In genomic region chr3:140186421-140186920, GRCh38 we compare ENCODE assay signal across 9 cellular contexts.
DNase-seq lines count a peak whose midpoint lies in the region; ATAC-seq and TF ChIP-seq lines count a peak whose summit lies in the region.
"Had no signal": no experiment of that assay in that cellular context is flagged by ENCODE, and none has a peak within 500 bp of the region (broad histone marks: within the 10 kb centered on the region; RNA-seq: fewer than 3 reads in every experiment).

No MANE protein-coding gene starts in this region.

- H3K27ac ChIP-seq in left lung: no peak overlapping the region
- no peak overlapping the region for H3K27ac ChIP-seq in Peyer's patch

- H3K9me3 ChIP-seq in left lung: no peaks in the 10 kb centered on the region
- no peaks in the 10 kb centered on the region for H3K9me3 ChIP-seq in Peyer's patch

- TF ChIP-seq POLR2A in Peyer's patch (IDR thresholded peaks at IDR 0.05): no peak

- peak; percentile 19 for DNase-seq in AG20443 (ENCODE audit: low spot score)
- peak; percentile 95 for DNase-seq in NCI-H2081 treated with DMSO at 0.1 percent for 48 hours (lab: John Stamatoyannopoulos, UW)
- DNase-seq in cardiac fibroblast (ENCODE audit: low read depth in 2 of 2): peak; percentile 30 to 66
- no peak for DNase-seq in left lung
- DNase-seq in Kasumi-1 (lab: John Stamatoyannopoulos, UW): no peak
- DNase-seq in Peyer's patch: no peak
- DNase-seq in GM03348 (ENCODE audit: low spot score): no peak
- no peak for DNase-seq in HK-2 (ENCODE audit: unreplicated experiment)
- DNase-seq: activated naive CD4-positive, alpha-beta T cell treated with Interleukin-2 at 50 U/mL for 16 hours had no signal

- no peaks in the 10 kb centered on the region for H3K4me1 ChIP-seq in left lung
- peaks cover 0 to 9% (median 0%) of the 10 kb centered on the region in 4 donors for H3K4me1 ChIP-seq in Peyer's patch

- peak; percentile 26 for ATAC-seq in left lung

- TF ChIP-seq CTCF in cardiac fibroblast (IDR thresholded peaks at IDR 0.05; ENCODE audit: low read depth, low read length) (no peak), left lung (IDR thresholded peaks at IDR 0.05) (no peak), Peyer's patch (IDR thresholded peaks at IDR 0.05) (no peak)

- no peak overlapping the region for H3K4me3 ChIP-seq in cardiac fibroblast (replicated peaks in 1 of 2; ENCODE audit: low read depth in 2 of 2, low read length in 2 of 2)
- no peak overlapping the region for H3K4me3 ChIP-seq in left lung
- H3K4me3 ChIP-seq in Peyer's patch: no peak overlapping the region

- intact Hi-C loops in left lung (cut with DNase I): no loop called here

- H3K27me3 ChIP-seq in left lung (no peaks in the 10 kb centered on the region), Peyer's patch (no peaks in the 10 kb centered on the region)

- H3K36me3 ChIP-seq in left lung (no peaks in the 10 kb centered on the region), Peyer's patch (no peaks in the 10 kb centered on the region)

Comparison
In these comparisons a context has a peak if more than half of its experiments do, and no peak if none do; other contexts are left out.
1. DNase-seq: peak in AG20443 (single experiment), NCI-H2081 treated with DMSO at 0.1 percent for 48 hours (single experiment) and cardiac fibroblast (2 of 2); none in left lung (0 of 2), Kasumi-1 (0 of 2), Peyer's patch (0 of 3), GM03348 (single experiment) and HK-2 (single experiment).